Comparison of ENCODE assay signal across 17 cellular contexts in the genomic region with DNA sequence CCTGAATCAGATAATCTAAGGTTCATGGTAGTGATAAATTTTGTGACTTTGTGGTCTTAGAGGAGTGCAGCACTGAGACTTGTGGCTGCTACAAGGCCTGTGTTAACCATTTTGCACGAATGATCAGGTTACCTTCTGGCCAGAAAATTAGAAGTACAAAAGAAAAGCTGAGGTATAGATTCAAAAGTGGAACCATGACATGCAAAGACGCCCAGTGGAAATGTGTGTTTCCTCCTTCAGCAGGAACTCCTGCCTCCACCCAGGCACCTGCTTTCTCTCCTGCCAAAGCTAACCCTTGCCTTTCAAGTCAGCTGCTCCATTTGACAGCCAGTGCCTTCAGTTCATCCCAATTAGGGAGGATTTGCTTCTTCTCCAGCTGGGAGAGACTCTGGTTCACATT. TPM values are rescaled to one million over a fixed set of nuclear protein-coding genes. Genes with fewer than 3 reads are reported as not detected.
A peak's percentile ranks its signal among the peaks of the same experiment; 100 is the strongest.
DNase-seq lines count a peak whose midpoint lies in the region; ATAC-seq, FAIRE-seq and TF ChIP-seq lines count a peak whose summit lies in the region.
"Had no signal": no experiment of that assay in that cellular context is flagged by ENCODE, and none has a peak within 500 bp of the region (broad histone marks: within the 10 kb centered on the region; RNA-seq: fewer than 3 reads in every experiment).

No MANE protein-coding gene starts in this region.

- RAD21 ChIA-PET in GM12878 (lab: Charles Lee; ENCODE audit: unreplicated experiment) = interaction anchor here (1.5 kb wide), 1 partner anchor 46 kb away, joined by 3 read pairs; no protein-coding TSS in a partner anchor

- no TSS peak for BruUV-seq in GM12878 (replicated peaks; lab: Mats Ljungman, UMichigan)

- ATAC-seq in GM19035 (IDR thresholded peaks at IDR 0.05; ENCODE audit: unreplicated experiment) (peak; percentile 47), GM12878 (no peak; the same call in 2 of the 3 replicates)
- ATAC-seq: Panc1 had no signal

- in situ Hi-C loops in GM12878 (cut with MboI) = loop anchor here (10.0 kb wide), 1 partner anchor 358 kb away; no protein-coding TSS in a partner anchor

- H3K4me2 ChIP-seq in MM.1S (ENCODE audit: low read depth, low read length) = peak overlapping the region; percentile 10
- H3K4me2 ChIP-seq in GM12878 (ENCODE audit: control insufficient read depth, insufficient read depth) = peak overlapping the region; percentile 71; the same call in 1 of the 2 replicates

- no peak for TF ChIP-seq POLR2A in GM12878 (IDR thresholded peaks at IDR 0.05; ENCODE audit: low read depth, low read length)

- H3K9ac ChIP-seq in MM.1S (ENCODE audit: low read length) (no peak overlapping the region), GM12878 (ENCODE audit: control insufficient read depth, insufficient read depth, low read length) (no peak overlapping the region)

- 4% methylated on average over 2 of the region's 2 CpGs for WGBS in GM12878 (ENCODE audit: insufficient coverage, insufficient replicate concordance, low lambda C conversion rate, missing lambda C conversion rate)

- SMC1A ChIA-PET in GM12878 (lab: Charles Lee; ENCODE audit: uncharacterized antibody, unreplicated experiment) = interaction anchor here (0.7 to 1.2 kb wide), 4 partner anchors 14 to 145 kb away, joined by 3 read pairs; partner anchors contain the start of gene ERP27

- no peaks in the 10 kb centered on the region for H3K27me3 ChIP-seq in MM.1S (replicated peaks; ENCODE audit: insufficient read depth, low read length)
- no peaks in the 10 kb centered on the region for H3K27me3 ChIP-seq in GM12878 (replicated peaks in 1 of 2; ENCODE audit: control insufficient read depth in 2 of 2, insufficient read depth in 2 of 2, low read length in 1 of 2)
- H3K27me3 ChIP-seq: testis had no signal

- POLR2A ChIA-PET in GM12878 (lab: Charles Lee) = interaction anchor here (1.0 to 1.6 kb wide), 3 partner anchors 29 to 38 kb away, joined by 3 to 10 read pairs (median 5); no protein-coding TSS in a partner anchor

- H4K20me1 ChIP-seq in MM.1S (ENCODE audit: insufficient read depth, low read length) (no peaks in the 10 kb centered on the region), GM12878 (ENCODE audit: control insufficient read depth, insufficient read depth) (no peaks in the 10 kb centered on the region)

- H3F3A ChIP-seq in MM.1S (ENCODE audit: insufficient read depth, low read length) = no peaks in the 10 kb centered on the region

- no peaks in the 10 kb centered on the region for H3K79me2 ChIP-seq in MM.1S (ENCODE audit: low read length)
- H3K79me2 ChIP-seq in GM12878 (ENCODE audit: control insufficient read depth, insufficient read depth, low read length) = no peaks in the 10 kb centered on the region

- H3K27ac ChIP-seq in MM.1S (ENCODE audit: low read length) (peak overlapping the region; percentile 13; the same call in 1 of the 2 replicates), GM12878 (ENCODE audit: control insufficient read depth, insufficient read depth) (no peak overlapping the region), caudate nucleus (ENCODE audit: low read depth, low read length) (no peak overlapping the region)
- H3K27ac ChIP-seq: testis had no signal

- H3K36me3 ChIP-seq in MM.1S (replicated peaks; ENCODE audit: insufficient read depth, low read length) (no peaks in the 10 kb centered on the region), GM12878 (ENCODE audit: control insufficient read depth in 2 of 2, insufficient read depth in 2 of 2, low read length in 1 of 2) (no peaks in the 10 kb centered on the region)

- CTCF ChIA-PET in GM12878 (lab: Yijun Ruan, JAX) = interaction anchor here (0.8 to 1.4 kb wide), 4 partner anchors 13 to 131 kb away, joined by 3 to 5 read pairs (median 3); no protein-coding TSS in a partner anchor

- TF ChIP-seq EP300 in GM12878 (IDR thresholded peaks at IDR 0.05; ENCODE audit: borderline replicate concordance in 1 of 2, control insufficient read depth in 1 of 2, low read depth in 2 of 2, low read length in 2 of 2) = no peak

- no peaks in the 10 kb centered on the region for H3K9me3 ChIP-seq in MM.1S (replicated peaks; ENCODE audit: insufficient read depth, low read length)
- H3K9me3 ChIP-seq in GM12878 (replicated peaks; ENCODE audit: control insufficient read depth, insufficient read depth, low read length) = no peaks in the 10 kb centered on the region
- H3K9me3 ChIP-seq: Caco-2, testis had no signal

- TF ChIP-seq CTCF in MM.1S (IDR thresholded peaks at IDR 0.05; ENCODE audit: low read length) (no peak), GM12878 (IDR thresholded peaks at IDR 0.05 in 2 of 3, conservative IDR thresholded peaks at IDR 0.05 in 1 of 3; ENCODE audit: control insufficient read depth in 2 of 3, extremely low read depth in 1 of 3, insufficient read depth in 1 of 3, low read depth in 3 of 3, low read length in 3 of 3) (no peak)

- no peak overlapping the region for H3K4me3 ChIP-seq in MM.1S (ENCODE audit: low read length)
- H3K4me3 ChIP-seq in GM12878 = no peak overlapping the region
- H3K4me3 ChIP-seq: testis had no signal

- intact Hi-C loops in GM12878 (cut with micrococcal nuclease; ENCODE audit: unreplicated experiment) = no loop called here

- peak; percentile 71 for FAIRE-seq in GM12878 (lab: Jason Lieb, UNC)

- DNase-seq in NOMO-1 treated with DMSO at 0.1 percent for 48 hours (lab: John Stamatoyannopoulos, UW; ENCODE audit: unreplicated experiment) (peak; percentile 24), NOMO-1 treated with dmso at 0.1 percent for 144 hours (lab: John Stamatoyannopoulos, UW; ENCODE audit: unreplicated experiment) (no peak), MM.1S (peak; percentile 50), GM12878 (ENCODE audit: low read depth, low spot score) (no peak), NCI-H446 (lab: John Stamatoyannopoulos, UW) (no peak), caudate nucleus (lab: John Stamatoyannopoulos, UW) (no peak), GM19240 (ENCODE audit: insufficient read length, low spot score) (no peak)
- DNase-seq: activated CD4-positive, alpha-beta T cell treated with anti-CD3 and anti-CD28 coated beads, Interleukin-2, amount 50 U/mL, for 1 hour; Caco-2; erythroblast; islet precursor cell; NCI-H1436 treated with DMSO at 0.1 percent for 48 hours; testis had no signal

- H3K9me2 ChIP-seq in MM.1S (replicated peaks; ENCODE audit: insufficient read depth, low read length) = no peaks in the 10 kb centered on the region

- H2AFZ ChIP-seq in MM.1S (ENCODE audit: low read length) (peak overlapping the region; percentile 13), GM12878 (ENCODE audit: control insufficient read depth, low read depth, low read length) (peak overlapping the region; percentile 70)

- no peak for TF ChIP-seq RAD21 in GM12878 (IDR thresholded peaks at IDR 0.05; ENCODE audit: insufficient read depth, low read depth, low read length)

- H3K4me1 ChIP-seq in MM.1S (ENCODE audit: low read length) = peaks cover 16% of the 10 kb centered on the region
- H3K4me1 ChIP-seq in GM12878 (ENCODE audit: control insufficient read depth, insufficient read depth, low read length) = peaks cover 11% of the 10 kb centered on the region
- H3K4me1 ChIP-seq: Caco-2, testis had no signal

RNA-seq across cellular contexts. Expression of gene PDE6H, which starts 10.1 kb away (rescaled TPM):
- total RNA-seq in GM12878 (2013; cell fraction: nucleolus; rRNA removed) = not detected in 2 replicates
- 0.33 TPM in 1 of 2 replicates, not detected in the other for total RNA-seq in GM12878 (2014; rRNA removed)
- not detected in 2 replicates for total RNA-seq in GM12878 (2014; rRNA removed; fragmentation: Illumina TruSeq; extraction: Trizol)
- not detected in 2 replicates for total RNA-seq in GM12878 (2021)
- polyA plus RNA-seq in GM12878 (2011; ENCODE audit: low read depth) = not detected
- polyA plus RNA-seq in GM12878 (2011; rRNA removed) = 0.16 and 0.29 TPM in 2 replicates
- not detected in 2 replicates for polyA plus RNA-seq in GM12878 (2011; cell fraction: cytosol; rRNA removed)
- polyA plus RNA-seq in GM12878 (2011; cell fraction: nucleus; rRNA removed) = 0.20 and 0.34 TPM in 2 replicates
- not detected in 2 replicates for polyA plus RNA-seq in GM12878 (2012)
- polyA plus RNA-seq in GM12878 (2014; fragmentation: Illumina TruSeq; extraction: Trizol) = not detected in 2 replicates
- polyA plus RNA-seq in GM12878 (2014; fragmentation: Nextera tagmentation; extraction: Ambion mirVana) = not detected
- polyA plus RNA-seq in GM12878 (2014; rRNA removed) = not detected in 2 replicates
- not detected for polyA plus RNA-seq in GM12878 (2016; fragmentation: Nextera tagmentation; extraction: Ambion mirVana)
- not detected in 2 replicates for polyA minus RNA-seq in GM12878 (2011; rRNA and poly(A)+ RNA removed)
- not detected in 2 replicates for polyA minus RNA-seq in GM12878 (2011; cell fraction: cytosol; rRNA and poly(A)+ RNA removed)
- polyA minus RNA-seq in GM12878 (2011; cell fraction: nucleus; rRNA and poly(A)+ RNA removed) = not detected in 2 replicates
- total RNA-seq: A172, Caco-2, testis had no signal
- polyA plus RNA-seq: IgD-negative memory B cell had no signal

RNA-seq across cellular contexts. Expression of gene ARHGDIB, which starts 21.6 kb away (rescaled TPM):
- 164 and 166 TPM in 2 replicates for total RNA-seq in GM12878 (2013; cell fraction: nucleolus; rRNA removed)
- total RNA-seq in GM12878 (2014; rRNA removed) = 916 and 989 TPM in 2 replicates
- 1,126 and 1,183 TPM in 2 replicates for total RNA-seq in GM12878 (2014; rRNA removed; fragmentation: Illumina TruSeq; extraction: Trizol)
- 793 and 796 TPM in 2 replicates for total RNA-seq in GM12878 (2021)
- polyA plus RNA-seq in GM12878 (2011; ENCODE audit: low read depth) = 886 TPM
- 1,451 and 1,700 TPM in 2 replicates for polyA plus RNA-seq in GM12878 (2011; rRNA removed)
- polyA plus RNA-seq in GM12878 (2011; cell fraction: cytosol; rRNA removed) = 1,936 and 2,352 TPM in 2 replicates
- 633 and 740 TPM in 2 replicates for polyA plus RNA-seq in GM12878 (2011; cell fraction: nucleus; rRNA removed)
- polyA plus RNA-seq in GM12878 (2012) = 908 and 964 TPM in 2 replicates
- 2,158 and 2,397 TPM in 2 replicates for polyA plus RNA-seq in GM12878 (2014; fragmentation: Illumina TruSeq; extraction: Trizol)
- 1,000 to 10,000 TPM; 2,339 to 2,849 TPM for polyA plus RNA-seq in GM12878 (2014; fragmentation: Nextera tagmentation; extraction: Ambion mirVana)
- polyA plus RNA-seq in GM12878 (2014; rRNA removed) = 954 and 1,483 TPM in 2 replicates
- polyA plus RNA-seq in GM12878 (2016; fragmentation: Nextera tagmentation; extraction: Ambion mirVana) = 1,000 to 10,000 TPM; 1,165 to 1,209 TPM
- polyA minus RNA-seq in GM12878 (2011; rRNA and poly(A)+ RNA removed) = 1,338 and 1,379 TPM in 2 replicates
- 231 and 269 TPM in 2 replicates for polyA minus RNA-seq in GM12878 (2011; cell fraction: cytosol; rRNA and poly(A)+ RNA removed)
- 159 and 240 TPM in 2 replicates for polyA minus RNA-seq in GM12878 (2011; cell fraction: nucleus; rRNA and poly(A)+ RNA removed)

RNA-seq across cellular contexts. Expression of gene ERP27, which starts 44.6 kb away (rescaled TPM):
- total RNA-seq in GM12878 (2013; cell fraction: nucleolus; rRNA removed) = 6.5 and 6.7 TPM in 2 replicates
- total RNA-seq in GM12878 (2014; rRNA removed) (1.0 and 1.6 TPM in 2 replicates), GM12878 (2014; rRNA removed; fragmentation: Illumina TruSeq; extraction: Trizol) (1.5 and 1.8 TPM in 2 replicates), GM12878 (2021) (0.93 and 1.1 TPM in 2 replicates)
- polyA plus RNA-seq in GM12878 (2011; ENCODE audit: low read depth) = 0.96 TPM
- polyA plus RNA-seq in GM12878 (2011; rRNA removed) (2.0 and 2.1 TPM in 2 replicates), GM12878 (2014; fragmentation: Illumina TruSeq; extraction: Trizol) (1.5 and 2.4 TPM in 2 replicates), GM12878 (2014; fragmentation: Nextera tagmentation; extraction: Ambion mirVana) (1 to 10 TPM in 1 of 2 experiments, under 1 TPM in 1; 0.91 to 1.3 TPM), GM12878 (2014; rRNA removed) (0.90 and 1.5 TPM in 2 replicates), GM12878 (2016; fragmentation: Nextera tagmentation; extraction: Ambion mirVana) (1 to 10 TPM in 1 of 2 experiments, under 1 TPM in 1; 0.95 to 1.7 TPM)
- polyA plus RNA-seq in GM12878 (2011; cell fraction: cytosol; rRNA removed) = 0.55 and 0.64 TPM in 2 replicates
- polyA plus RNA-seq in GM12878 (2011; cell fraction: nucleus; rRNA removed) = 2.3 and 2.5 TPM in 2 replicates
- polyA plus RNA-seq in GM12878 (2012) = 1.1 and 1.4 TPM in 2 replicates
- polyA minus RNA-seq in GM12878 (2011; rRNA and poly(A)+ RNA removed) = 2.0 and 2.4 TPM in 2 replicates
- polyA minus RNA-seq in GM12878 (2011; cell fraction: cytosol; rRNA and poly(A)+ RNA removed) = not detected in 2 replicates
- polyA minus RNA-seq in GM12878 (2011; cell fraction: nucleus; rRNA and poly(A)+ RNA removed) = 3.3 and 7.4 TPM in 2 replicates
- total RNA-seq: A172 had no signal

Comparison
In these comparisons a context has a peak if more than half of its experiments do, and no peak if none do; other contexts are left out.
1. DNase-seq: peak in NOMO-1 treated with DMSO at 0.1 percent for 48 hours (single experiment) and MM.1S (single experiment); none in NOMO-1 treated with dmso at 0.1 percent for 144 hours (single experiment), GM12878 (single experiment), NCI-H446 (0 of 2), caudate nucleus (0 of 61) and GM19240 (single experiment).